Comparison of ENCODE assay signal across 20 cellular contexts in genomic region chr2:72349016-72349415, GRCh38.
DNase-seq lines count a peak whose midpoint lies in the region; TF ChIP-seq lines count a peak whose summit lies in the region.
"Had no signal": no experiment of that assay in that cellular context is flagged by ENCODE, and none has a peak within 500 bp of the region (broad histone marks: within the 10 kb centered on the region; RNA-seq: fewer than 3 reads in every experiment).

No MANE protein-coding gene starts in this region.

- H3K36me3 Mint-ChIP-seq in glutamatergic neuron (ENCODE audit: unreplicated experiment): peaks cover 9% of the 10 kb centered on the region
- H3K36me3 Mint-ChIP-seq: CD14-positive monocyte had no signal

- no peaks in the 10 kb centered on the region for H3K4me1 Mint-ChIP-seq in glutamatergic neuron (ENCODE audit: low read depth, unreplicated experiment)
- H3K4me1 Mint-ChIP-seq: CD14-positive monocyte; CD8-positive, alpha-beta memory T cell had no signal

- H3K9me3 Mint-ChIP-seq in glutamatergic neuron (ENCODE audit: unreplicated experiment): peaks cover 3% of the 10 kb centered on the region

- H3K27ac Mint-ChIP-seq in glutamatergic neuron (ENCODE audit: unreplicated experiment): no peak overlapping the region
- H3K27ac Mint-ChIP-seq: CD14-positive monocyte; CD4-positive, alpha-beta T cell; CD8-positive, alpha-beta memory T cell had no signal

- H3K4me3 Mint-ChIP-seq in glutamatergic neuron (ENCODE audit: unreplicated experiment): no peak overlapping the region
- H3K4me3 Mint-ChIP-seq: CD14-positive monocyte; CD4-positive, alpha-beta T cell; CD8-positive, alpha-beta memory T cell had no signal

- H3K27me3 Mint-ChIP-seq in glutamatergic neuron (ENCODE audit: unreplicated experiment): no peaks in the 10 kb centered on the region
- H3K27me3 Mint-ChIP-seq: CD4-positive, alpha-beta T cell had no signal

- TF ChIP-seq CTCF in fibroblast of the aortic adventitia (IDR thresholded peaks at IDR 0.05; ENCODE audit: insufficient read depth, low read length) (no peak), glutamatergic neuron (IDR thresholded peaks at IDR 0.05; ENCODE audit: partially characterized antibody, unreplicated experiment) (no peak)

- DNase-seq in dermis microvascular lymphatic vessel endothelial cell (ENCODE audit: low read depth in 2 of 2) (peak; percentile 4 to 60), fibroblast of the aortic adventitia (ENCODE audit: low read depth) (peak; percentile 10), pulmonary artery endothelial cell (ENCODE audit: low read depth, low spot score) (peak; percentile 60), glutamatergic neuron (no peak), AG08396 (ENCODE audit: low spot score) (no peak), amygdala (lab: John Stamatoyannopoulos, UW) (no peak)
- DNase-seq: AML-193; BE2C; CD4-positive, alpha-beta T cell; CD8-positive, alpha-beta memory T cell; DMS 273 treated with DMSO at 0.1 percent for 48 hours; DMS79; EL; GDM1; GM23248; H7; HCEC 1CT had no signal

- H3K4me3 ChIP-seq in fibroblast of the aortic adventitia (ENCODE audit: low read depth, low read length): no peak overlapping the region
- H3K4me3 ChIP-seq: BLaER1 treated with 17β-estradiol and CSF1 and Interleukin-3, amounts not matched to agents 10 nM and 100 nM; GM12878; GM23248 had no signal

Comparison
In these comparisons a context has a peak if more than half of its experiments do, and no peak if none do; other contexts are left out.
1. DNase-seq: peak in dermis microvascular lymphatic vessel endothelial cell (2 of 2), fibroblast of the aortic adventitia (single experiment) and pulmonary artery endothelial cell (single experiment); none in glutamatergic neuron (single experiment), AG08396 (single experiment) and amygdala (0 of 56).